ENCODE assay signal across 24 cellular contexts in genomic region chr1:43747736-43748135, GRCh38.
"Had no signal": no experiment of that assay in that cellular context is flagged by ENCODE, and none has a peak within 500 bp of the region (broad histone marks: within the 10 kb centered on the region; RNA-seq: fewer than 3 reads in every experiment).

No MANE protein-coding gene starts in this region.

- H3K9me3 Mint-ChIP-seq: dendritic cell treated with granulocyte-macrophage colony-stimulating factor and Interleukin-4, amounts not matched to agents 40 ng/mL and 50 ng/mL, for 4 days; effector memory CD8-positive, alpha-beta T cell; immature natural killer cell; naive thymus-derived CD4-positive, alpha-beta T cell; stimulated activated naive B cell treated with anti-CD40 and anti-IgM and Interleukin-4, amounts not matched to agents 10 μg/mL and 1 μg/mL and 100 μg/mL, for 72 hours; stimulated activated naive CD8-positive, alpha-beta T cell treated with anti-CD3 and anti-CD28 coated beads, Interleukin-15, amount 100 ng/mL, for 72 hours had no signal

- H3K27ac Mint-ChIP-seq: dendritic cell treated with granulocyte-macrophage colony-stimulating factor and Interleukin-4, amounts not matched to agents 40 ng/mL and 50 ng/mL, for 4 days; effector memory CD8-positive, alpha-beta T cell; immature natural killer cell; naive thymus-derived CD4-positive, alpha-beta T cell; nephron progenitor cell; stimulated activated naive B cell treated with anti-CD40 and anti-IgM and Interleukin-4, amounts not matched to agents 10 μg/mL and 1 μg/mL and 100 μg/mL, for 72 hours; stimulated activated naive CD8-positive, alpha-beta T cell treated with anti-CD3 and anti-CD28 coated beads, Interleukin-15, amount 100 ng/mL, for 72 hours had no signal

- H3K36me3 ChIP-seq: esophagus squamous epithelium, left ventricle myocardium inferior, neutrophil, right atrium auricular region, upper lobe of right lung, vagina had no signal

- H3K27me3 Mint-ChIP-seq: dendritic cell treated with granulocyte-macrophage colony-stimulating factor and Interleukin-4, amounts not matched to agents 40 ng/mL and 50 ng/mL, for 4 days; effector memory CD8-positive, alpha-beta T cell; naive thymus-derived CD4-positive, alpha-beta T cell; stimulated activated naive B cell treated with anti-CD40 and anti-IgM and Interleukin-4, amounts not matched to agents 10 μg/mL and 1 μg/mL and 100 μg/mL, for 72 hours; stimulated activated naive CD8-positive, alpha-beta T cell treated with anti-CD3 and anti-CD28 coated beads, Interleukin-15, amount 100 ng/mL, for 72 hours had no signal

- ATAC-seq: effector memory CD8-positive, alpha-beta T cell; foreskin keratinocyte; left cardiac atrium; naive thymus-derived CD4-positive, alpha-beta T cell; stimulated activated naive B cell treated with anti-CD40 and anti-IgM and Interleukin-4, amounts not matched to agents 10 μg/mL and 1 μg/mL and 100 μg/mL, for 72 hours; stimulated activated naive CD8-positive, alpha-beta T cell treated with anti-CD3 and anti-CD28 coated beads, Interleukin-15, amount 100 ng/mL, for 72 hours; upper lobe of right lung had no signal

- DNase-seq: effector memory CD8-positive, alpha-beta T cell; esophagus squamous epithelium; immature natural killer cell; left cardiac atrium; left ventricle myocardium inferior; naive thymus-derived CD4-positive, alpha-beta T cell; nephron progenitor cell; posterior cingulate gyrus; sigmoid colon; stimulated activated CD4-positive, alpha-beta T cell treated with anti-CD3 and anti-CD28 coated beads, Interleukin-2, amount 100 ng/mL, for 24 hours; stimulated activated CD4-positive, alpha-beta T cell treated with anti-CD3 and anti-CD28 coated beads, Interleukin-4, amount 100 ng/mL, for 4 hours; stimulated activated naive B cell treated with anti-CD40 and anti-IgM and Interleukin-4, amounts not matched to agents 10 μg/mL and 1 μg/mL and 100 μg/mL, for 72 hours; stimulated activated naive CD8-positive, alpha-beta T cell treated with anti-CD3 and anti-CD28 coated beads, Interleukin-15, amount 100 ng/mL, for 72 hours; testis; upper lobe of right lung had no signal

- H3K27me3 ChIP-seq: esophagus squamous epithelium, foreskin keratinocyte, neutrophil, right atrium auricular region, sigmoid colon, testis, tibial nerve, upper lobe of right lung, vagina had no signal

- FAIRE-seq: keratinocyte had no signal

- H3K4me1 ChIP-seq: esophagus squamous epithelium, foreskin keratinocyte, right atrium auricular region, sigmoid colon, testis, tibial nerve, upper lobe of right lung, vagina had no signal

- H3K4me1 Mint-ChIP-seq: nephron progenitor cell; stimulated activated naive CD8-positive, alpha-beta T cell treated with anti-CD3 and anti-CD28 coated beads, Interleukin-15, amount 100 ng/mL, for 72 hours had no signal

- H3K27ac ChIP-seq: esophagus squamous epithelium, foreskin keratinocyte, left ventricle myocardium inferior, neutrophil, right atrium auricular region, sigmoid colon, skin epidermis, testis, tibial nerve, upper lobe of right lung, vagina had no signal

- H3K4me3 Mint-ChIP-seq: dendritic cell treated with granulocyte-macrophage colony-stimulating factor and Interleukin-4, amounts not matched to agents 40 ng/mL and 50 ng/mL, for 4 days; effector memory CD8-positive, alpha-beta T cell; immature natural killer cell; naive thymus-derived CD4-positive, alpha-beta T cell; nephron progenitor cell; stimulated activated naive B cell treated with anti-CD40 and anti-IgM and Interleukin-4, amounts not matched to agents 10 μg/mL and 1 μg/mL and 100 μg/mL, for 72 hours; stimulated activated naive CD8-positive, alpha-beta T cell treated with anti-CD3 and anti-CD28 coated beads, Interleukin-15, amount 100 ng/mL, for 72 hours had no signal

- H3K4me3 ChIP-seq: esophagus squamous epithelium, left ventricle myocardium inferior, lung, right atrium auricular region, sigmoid colon, skin epidermis, testis, tibial nerve, upper lobe of right lung, vagina had no signal

- H3K9me3 ChIP-seq: esophagus squamous epithelium, left ventricle myocardium inferior, neutrophil, right atrium auricular region, sigmoid colon, testis, tibial nerve, upper lobe of right lung, vagina had no signal
